Comparison of ENCODE assay signal across 15 cellular contexts in the genomic region with DNA sequence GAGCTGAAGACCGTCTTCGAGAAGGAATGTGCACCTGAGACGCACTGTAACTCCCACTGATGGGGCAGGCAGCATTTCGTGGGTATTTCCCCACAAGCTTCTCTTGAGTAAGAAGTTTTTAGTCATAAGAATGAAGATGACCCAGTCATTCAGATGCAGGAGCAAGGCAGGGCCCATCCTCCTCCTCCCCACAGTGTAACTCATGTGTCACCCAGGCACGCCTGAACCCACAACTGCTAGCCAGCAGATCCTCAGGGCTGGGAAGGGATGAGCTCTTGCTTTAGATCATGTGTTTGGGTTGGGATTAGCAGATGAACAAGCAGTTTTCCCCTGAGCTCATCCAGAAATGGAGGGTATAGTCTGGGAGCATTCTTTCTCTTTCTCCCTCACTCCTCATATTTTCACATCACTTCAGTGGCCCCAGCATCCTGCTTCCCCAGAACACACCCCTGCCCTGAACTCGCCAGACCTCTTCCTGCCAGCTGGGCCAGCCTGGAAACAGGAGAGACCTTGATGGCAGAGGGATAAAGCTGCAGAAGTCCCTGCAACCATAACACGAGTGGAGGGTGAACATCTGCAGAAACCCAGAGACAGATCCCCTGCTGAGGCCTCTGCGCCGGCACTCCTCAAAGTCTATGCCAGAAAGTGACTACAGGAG.
DNase-seq lines count a peak whose midpoint lies in the region; TF ChIP-seq lines count a peak whose summit lies in the region.
"Had no signal": no experiment of that assay in that cellular context is flagged by ENCODE, and none has a peak within 500 bp of the region (broad histone marks: within the 10 kb centered on the region; RNA-seq: fewer than 3 reads in every experiment).

No MANE protein-coding gene starts in this region.

- DNase-seq in AG08396 (ENCODE audit: low spot score) (peak; percentile 44), HK-2 (ENCODE audit: unreplicated experiment) (peak; percentile 49), brain microvascular endothelial cell (peak; percentile 11), myocyte (ENCODE audit: low read depth) (peak; percentile 88), dorsolateral prefrontal cortex (no peak), DMS 273 (lab: John Stamatoyannopoulos, UW; ENCODE audit: unreplicated experiment) (no peak), NCI-H1417 (lab: John Stamatoyannopoulos, UW) (no peak), HT-29 (ENCODE audit: low spot score) (no peak)
- DNase-seq: activated naive CD4-positive, alpha-beta T cell treated with anti-CD3 and anti-CD28 coated beads for 36 hours; KG1; midbrain; NCI-H2081; stimulated activated CD4-positive, alpha-beta T cell treated with anti-CD3 and anti-CD28 coated beads, Interleukin-2, amount 100 ng/mL, for 24 hours; uterus had no signal

- TF ChIP-seq CTCF in brain microvascular endothelial cell (IDR thresholded peaks at IDR 0.05; ENCODE audit: low read depth, low read length, missing control alignments), result no peak
- no peak for TF ChIP-seq CTCF in dorsolateral prefrontal cortex (IDR thresholded peaks at IDR 0.05 in 54 of 56, conservative IDR thresholded peaks at IDR 0.05 in 2 of 56; ENCODE audit: low read depth in 1 of 56, partially characterized antibody in 56 of 56)

- no peaks in the 10 kb centered on the region for H3K36me3 ChIP-seq in brain microvascular endothelial cell (replicated peaks)
- H3K36me3 ChIP-seq: uterus had no signal

- intact Hi-C loops in dorsolateral prefrontal cortex (cut with DNase I), result no loop called here

- no peak overlapping the region for H3K27ac ChIP-seq in brain microvascular endothelial cell
- peak overlapping the region in 8 of 59 donors; percentile 6 to 29 (median 20) for H3K27ac ChIP-seq in dorsolateral prefrontal cortex
- H3K27ac ChIP-seq: C4-2B, uterus had no signal

- in situ Hi-C loops in brain microvascular endothelial cell (cut with HindIII; ENCODE audit: low pct_ligation_motif_present, low sequenced_read_pairs), result no loop called here

- H3K4me3 ChIP-seq in brain microvascular endothelial cell (ENCODE audit: low read depth, low read length) (no peak overlapping the region), dorsolateral prefrontal cortex (no peak overlapping the region)
- H3K4me3 ChIP-seq: uterus had no signal

- H3K27me3 ChIP-seq in brain microvascular endothelial cell (replicated peaks), result no peaks in the 10 kb centered on the region
- no peaks in the 10 kb centered on the region for H3K27me3 ChIP-seq in dorsolateral prefrontal cortex
- H3K27me3 ChIP-seq: uterus had no signal

Comparison
In these comparisons a context has a peak if more than half of its experiments do, and no peak if none do; other contexts are left out.
1. DNase-seq: peak in AG08396 (single experiment), HK-2 (single experiment), brain microvascular endothelial cell (single experiment) and myocyte (single experiment); none in dorsolateral prefrontal cortex (0 of 10), DMS 273 (single experiment), NCI-H1417 (0 of 3) and HT-29 (single experiment).